In the genomic region with DNA sequence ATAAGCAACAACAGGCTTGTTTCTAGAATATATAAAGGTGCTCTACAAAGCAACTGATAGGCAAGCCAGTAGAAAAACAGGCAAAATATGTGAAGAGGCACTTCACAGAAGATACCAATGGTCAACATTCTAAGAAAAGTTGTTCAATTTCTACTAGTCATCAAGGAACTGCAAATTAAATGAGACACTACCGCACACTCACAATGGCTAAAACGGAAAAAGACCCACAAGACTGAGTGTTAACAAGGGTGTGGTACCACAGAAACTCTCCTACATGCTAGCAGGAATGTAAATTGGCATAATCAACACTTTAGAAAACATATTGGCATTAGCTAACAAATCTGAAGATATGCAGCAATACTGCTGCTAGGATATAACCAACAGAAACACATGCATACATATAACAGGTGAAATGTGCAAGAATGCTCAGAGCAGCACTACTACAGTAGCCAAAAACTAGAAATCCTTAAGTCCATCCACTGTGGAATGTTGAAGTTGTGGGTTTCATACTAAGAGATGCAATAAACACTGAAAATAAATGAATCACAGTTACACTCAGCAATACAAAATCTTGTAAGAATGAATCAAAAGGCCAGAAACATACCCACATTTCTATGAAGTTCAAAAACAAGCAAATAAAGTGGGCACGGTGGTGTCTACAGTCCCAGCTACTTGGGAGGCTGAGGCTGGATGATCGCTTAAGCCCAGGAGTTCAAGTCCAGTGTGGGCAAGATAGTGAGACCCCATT, we compare ENCODE assay signal across 17 cellular contexts. TPM values are rescaled to one million over a fixed set of nuclear protein-coding genes. Genes with fewer than 3 reads are reported as not detected.
DNase-seq lines count a peak whose midpoint lies in the region; ATAC-seq and TF ChIP-seq lines count a peak whose summit lies in the region.
"Had no signal": no experiment of that assay in that cellular context is flagged by ENCODE, and none has a peak within 500 bp of the region (broad histone marks: within the 10 kb centered on the region; RNA-seq: fewer than 3 reads in every experiment).

No MANE protein-coding gene starts in this region.

- no peak overlapping the region for H2BK5ac ChIP-seq in mesendoderm (ENCODE audit: low read length)

- no peaks in the 10 kb centered on the region for H3K27me3 ChIP-seq in mesendoderm (ENCODE audit: insufficient read depth, low read length, poor library complexity)
- no peaks in the 10 kb centered on the region for H3K27me3 ChIP-seq in dorsolateral prefrontal cortex

- no peak for DNase-seq in activated T-cell treated with anti-CD3 and anti-CD28 coated beads, Interleukin-2, amount 50 U/mL, for 72 hours
- no peak for DNase-seq in activated T-cell treated with anti-CD3 and anti-CD28 coated beads, Interleukin-2, amount 50 U/mL, for 1 hour
- no peak for DNase-seq in OCI-LY7 (ENCODE audit: low spot score)
- no peak for DNase-seq in stimulated activated effector memory CD8-positive, alpha-beta T cell treated with anti-CD3 and anti-CD28 coated beads, Interleukin-12 subunit alpha, Interleukin-12 subunit beta, amount 100 ng/mL, for 72 hours (ENCODE audit: low spot score in 2 of 2)
- DNase-seq in NCI-H2227 treated with DMSO at 0.1 percent for 48 hours (lab: John Stamatoyannopoulos, UW), result no peak
- no peak for DNase-seq in mesendoderm
- no peak for DNase-seq in dorsolateral prefrontal cortex
- DNase-seq: amygdala, Calu3, NCI-H187, NCI-H526 had no signal

- no peaks in the 10 kb centered on the region for H3K9me2 ChIP-seq in OCI-LY7 (ENCODE audit: insufficient read depth, low read length)

- POLR2A ChIA-PET in OCI-LY7 (lab: Charles Lee), result no interaction called here

- peak overlapping the region; percentile 53; the same call in 1 of the 2 replicates for H3K4me2 ChIP-seq in OCI-LY7 (ENCODE audit: low read length)
- no peak overlapping the region for H3K4me2 ChIP-seq in mesendoderm (ENCODE audit: low read length)

- H3K4me1 Mint-ChIP-seq in activated T-cell treated with anti-CD3 and anti-CD28 coated beads, Interleukin-2, amount 50 U/mL, for 72 hours (ENCODE audit: low read depth), result peaks cover 31% of the 10 kb centered on the region
- H3K4me1 Mint-ChIP-seq in dendritic cell treated with granulocyte-macrophage colony-stimulating factor and Interleukin-4, amounts not matched to agents 40 ng/mL and 50 ng/mL, for 4 days (ENCODE audit: low read depth), result peaks cover 27% of the 10 kb centered on the region
- H3K4me1 Mint-ChIP-seq in stimulated activated effector memory CD8-positive, alpha-beta T cell treated with anti-CD3 and anti-CD28 coated beads, Interleukin-12 subunit alpha, Interleukin-12 subunit beta, amount 100 ng/mL, for 72 hours, result peaks cover 32% of the 10 kb centered on the region

- H3K9me3 Mint-ChIP-seq in activated T-cell treated with anti-CD3 and anti-CD28 coated beads, Interleukin-2, amount 50 U/mL, for 72 hours, result no peaks in the 10 kb centered on the region
- no peaks in the 10 kb centered on the region for H3K9me3 Mint-ChIP-seq in dendritic cell treated with granulocyte-macrophage colony-stimulating factor and Interleukin-4, amounts not matched to agents 40 ng/mL and 50 ng/mL, for 4 days
- H3K9me3 Mint-ChIP-seq in stimulated activated effector memory CD8-positive, alpha-beta T cell treated with anti-CD3 and anti-CD28 coated beads, Interleukin-12 subunit alpha, Interleukin-12 subunit beta, amount 100 ng/mL, for 72 hours, result no peaks in the 10 kb centered on the region
- H3K9me3 Mint-ChIP-seq: WTC11 had no signal

- H3K27ac Mint-ChIP-seq in activated T-cell treated with anti-CD3 and anti-CD28 coated beads, Interleukin-2, amount 50 U/mL, for 72 hours, result peak overlapping the region; percentile 79
- no peak overlapping the region for H3K27ac Mint-ChIP-seq in dendritic cell treated with granulocyte-macrophage colony-stimulating factor and Interleukin-4, amounts not matched to agents 40 ng/mL and 50 ng/mL, for 4 days
- peak overlapping the region; percentile 29 for H3K27ac Mint-ChIP-seq in stimulated activated effector memory CD8-positive, alpha-beta T cell treated with anti-CD3 and anti-CD28 coated beads, Interleukin-12 subunit alpha, Interleukin-12 subunit beta, amount 100 ng/mL, for 72 hours
- H3K27ac Mint-ChIP-seq: progenitor cell of endocrine pancreas, WTC11 had no signal

- peak overlapping the region in 1 of 2 donors; percentile 79 for H3K4me3 Mint-ChIP-seq in activated T-cell treated with anti-CD3 and anti-CD28 coated beads, Interleukin-2, amount 50 U/mL, for 72 hours
- H3K4me3 Mint-ChIP-seq in dendritic cell treated with granulocyte-macrophage colony-stimulating factor and Interleukin-4, amounts not matched to agents 40 ng/mL and 50 ng/mL, for 4 days, result peak overlapping the region; percentile 52
- peak overlapping the region; percentile 58 for H3K4me3 Mint-ChIP-seq in stimulated activated effector memory CD8-positive, alpha-beta T cell treated with anti-CD3 and anti-CD28 coated beads, Interleukin-12 subunit alpha, Interleukin-12 subunit beta, amount 100 ng/mL, for 72 hours
- H3K4me3 Mint-ChIP-seq: WTC11 had no signal

- H3K4ac ChIP-seq in mesendoderm (ENCODE audit: low read depth, low read length), result no peak overlapping the region

- no peaks in the 10 kb centered on the region for H3K9me3 ChIP-seq in OCI-LY7 (ENCODE audit: low read length)

- H3K23ac ChIP-seq in mesendoderm (ENCODE audit: low read length), result no peak overlapping the region

- H3K56ac ChIP-seq in mesendoderm (ENCODE audit: low read length), result no peak overlapping the region

- H4K8ac ChIP-seq in mesendoderm (ENCODE audit: low read depth, low read length), result no peak overlapping the region

- H3K4me3 ChIP-seq in OCI-LY7 (ENCODE audit: low read depth, low read length, poor library complexity, severe bottlenecking) (peak overlapping the region; percentile 9), mesendoderm (ENCODE audit: low read length) (no peak overlapping the region), dorsolateral prefrontal cortex (peak overlapping the region in 1 of 59 donors; percentile 10)
- H3K4me3 ChIP-seq: coronary artery had no signal

- no peak overlapping the region for H4K5ac ChIP-seq in mesendoderm (ENCODE audit: low read length)

- intact Hi-C loops in OCI-LY7 (cut with micrococcal nuclease; ENCODE audit: unreplicated experiment), result no loop called here
- intact Hi-C loops in dendritic cell treated with granulocyte-macrophage colony-stimulating factor and Interleukin-4, amounts not matched to agents 40 ng/mL and 50 ng/mL, for 4 days (cut with micrococcal nuclease), result no loop called here
- intact Hi-C loops in dorsolateral prefrontal cortex (cut with DNase I), result no loop called here

- H3K27ac ChIP-seq in OCI-LY7 (ENCODE audit: low read depth, low read length, poor library complexity, severe bottlenecking) (no peak overlapping the region), mesendoderm (ENCODE audit: low read depth, low read length) (no peak overlapping the region), dorsolateral prefrontal cortex (no peak overlapping the region)
- H3K27ac ChIP-seq: coronary artery, RWPE1 had no signal

- no peak overlapping the region for H3K18ac ChIP-seq in mesendoderm (ENCODE audit: low read length)

- no peak overlapping the region for H2BK120ac ChIP-seq in mesendoderm (ENCODE audit: low read depth, low read length)

- CTCF ChIA-PET in OCI-LY7 (lab: Charles Lee; ENCODE audit: unreplicated experiment), result no interaction called here

- H3K79me2 ChIP-seq in OCI-LY7 (ENCODE audit: insufficient read depth, low read depth, low read length) (peaks cover 26% of the 10 kb centered on the region), mesendoderm (ENCODE audit: control insufficient read depth, insufficient read depth, low read length) (peaks cover 18% of the 10 kb centered on the region)

- no CpG with 5 or more reads among the region's 4 CpGs for WGBS in mesendoderm (ENCODE audit: extremely low coverage, insufficient coverage, low lambda C conversion rate)

- H2AK5ac ChIP-seq in mesendoderm (ENCODE audit: low read length), result no peak overlapping the region

- H2AFZ ChIP-seq in OCI-LY7 (ENCODE audit: low read length), result no peak overlapping the region

- peaks cover 18% of the 10 kb centered on the region for H4K20me1 ChIP-seq in OCI-LY7 (ENCODE audit: insufficient read depth, low read length)

- H3K4me1 ChIP-seq in OCI-LY7 (ENCODE audit: insufficient read depth, low read length, poor library complexity, severe bottlenecking) (peaks cover 8% of the 10 kb centered on the region), mesendoderm (ENCODE audit: control insufficient read depth, low read depth, low read length) (no peaks in the 10 kb centered on the region)

- no peaks in the 10 kb centered on the region for H3K36me3 ChIP-seq in OCI-LY7 (ENCODE audit: insufficient read depth, low read length)
- no peaks in the 10 kb centered on the region for H3K36me3 ChIP-seq in mesendoderm (ENCODE audit: control insufficient read depth, insufficient read depth, low read length)

- no TSS peak for BruUV-seq in OCI-LY7 (replicated peaks; lab: Mats Ljungman, UMichigan)

- TF ChIP-seq CTCF in OCI-LY7 (conservative IDR thresholded peaks at IDR 0.05; ENCODE audit: low read length) (no peak), dorsolateral prefrontal cortex (IDR thresholded peaks at IDR 0.05 in 54 of 56, conservative IDR thresholded peaks at IDR 0.05 in 2 of 56; ENCODE audit: low read depth in 1 of 56, partially characterized antibody in 56 of 56) (no peak)

- H3K36me3 Mint-ChIP-seq in activated T-cell treated with anti-CD3 and anti-CD28 coated beads, Interleukin-2, amount 50 U/mL, for 72 hours (ENCODE audit: insufficient read depth in 2 of 2), result no peaks in the 10 kb centered on the region
- H3K36me3 Mint-ChIP-seq in dendritic cell treated with granulocyte-macrophage colony-stimulating factor and Interleukin-4, amounts not matched to agents 40 ng/mL and 50 ng/mL, for 4 days (ENCODE audit: low read depth), result peaks cover 6% of the 10 kb centered on the region
- H3K36me3 Mint-ChIP-seq in stimulated activated effector memory CD8-positive, alpha-beta T cell treated with anti-CD3 and anti-CD28 coated beads, Interleukin-12 subunit alpha, Interleukin-12 subunit beta, amount 100 ng/mL, for 72 hours, result peaks cover 7% of the 10 kb centered on the region
- H3K36me3 Mint-ChIP-seq: WTC11 had no signal

- ATAC-seq in activated T-cell treated with anti-CD3 and anti-CD28 coated beads, Interleukin-2, amount 50 U/mL, for 72 hours (replicated peaks in 1 of 2), result peak; percentile 22 to 58
- peak; percentile 89 for ATAC-seq in stimulated activated effector memory CD8-positive, alpha-beta T cell treated with anti-CD3 and anti-CD28 coated beads, Interleukin-12 subunit alpha, Interleukin-12 subunit beta, amount 100 ng/mL, for 72 hours
- ATAC-seq: WTC11 had no signal

- H3K27me3 Mint-ChIP-seq in activated T-cell treated with anti-CD3 and anti-CD28 coated beads, Interleukin-2, amount 50 U/mL, for 72 hours (ENCODE audit: low read depth), result no peaks in the 10 kb centered on the region
- no peaks in the 10 kb centered on the region for H3K27me3 Mint-ChIP-seq in dendritic cell treated with granulocyte-macrophage colony-stimulating factor and Interleukin-4, amounts not matched to agents 40 ng/mL and 50 ng/mL, for 4 days
- H3K27me3 Mint-ChIP-seq: progenitor cell of endocrine pancreas had no signal

- H3K9ac ChIP-seq in mesendoderm (ENCODE audit: low read length), result no peak overlapping the region

- H3K79me1 ChIP-seq in mesendoderm (ENCODE audit: low read length), result peaks cover 13% of the 10 kb centered on the region

- H2BK15ac ChIP-seq in mesendoderm (replicated peaks; ENCODE audit: low read depth), result no peak overlapping the region

RNA-seq across cellular contexts. Expression of gene RNU4ATAC, which starts 9.2 kb away (rescaled TPM):
- total RNA-seq in activated T-cell treated with anti-CD3 and anti-CD28 coated beads, Interleukin-2, amount 50 U/mL, for 72 hours, result not detected
- not detected in 2 replicates for total RNA-seq in OCI-LY7 (2014; rRNA removed; shearing (Covaris generic))
- total RNA-seq in OCI-LY7 (2022), result not detected in 2 replicates
- not detected for polyA plus RNA-seq in mesendoderm (2013, experiment 1 of 2)
- polyA plus RNA-seq in mesendoderm (2013, experiment 2 of 2), result not detected
- total RNA-seq in dorsolateral prefrontal cortex, result 10 to 100 TPM in 2 of 120 experiments, not detected in 118; 19.6 to 23.6 TPM
- total RNA-seq: Calu3, MCF 10A, progenitor cell of endocrine pancreas, WTC11 had no signal
